16 cellular contexts compared by ENCODE assay signal in genomic region chr4:140090215-140090731, GRCh38.
A peak's percentile ranks its signal among the peaks of the same experiment; 100 is the strongest.
DNase-seq lines count a peak whose midpoint lies in the region; ATAC-seq and TF ChIP-seq lines count a peak whose summit lies in the region.
"Had no signal": no experiment of that assay in that cellular context is flagged by ENCODE, and none has a peak within 500 bp of the region (broad histone marks: within the 10 kb centered on the region; RNA-seq: fewer than 3 reads in every experiment).

No MANE protein-coding gene starts in this region.

- CTCF ChIA-PET in IMR-90 (lab: Yijun Ruan, JAX) = no interaction called here

- TF ChIP-seq POLR2A in IMR-90 (IDR thresholded peaks at IDR 0.05; ENCODE audit: low read depth, low read length) (no peak), lower leg skin (IDR thresholded peaks at IDR 0.05) (no peak)

- H3K4me2 ChIP-seq in IMR-90 (ENCODE audit: low read depth, low read length) (no peak overlapping the region), mesendoderm (ENCODE audit: low read length) (no peak overlapping the region)

- H3K9me3 ChIP-seq in IMR-90 (ENCODE audit: control insufficient read depth, insufficient read depth, low read length) = no peaks in the 10 kb centered on the region
- H3K9me3 ChIP-seq: neutrophil, thyroid gland had no signal

- H3K36me3 ChIP-seq in IMR-90 (ENCODE audit: control insufficient read depth, insufficient read depth, low read length) (no peaks in the 10 kb centered on the region), mesendoderm (ENCODE audit: control insufficient read depth, insufficient read depth, low read length) (no peaks in the 10 kb centered on the region)
- H3K36me3 ChIP-seq: neutrophil, thyroid gland had no signal

- H3K79me1 ChIP-seq in IMR-90 (ENCODE audit: low read depth in 1 of 2, low read length in 2 of 2) (peaks cover 8 to 48% of the 10 kb centered on the region in 2 experiments; a peak in 3 of 4 replicates), mesendoderm (ENCODE audit: low read length) (peaks cover 12% of the 10 kb centered on the region)

- H3K4me3 ChIP-seq in AG10803 (ENCODE audit: low read length) (no peak overlapping the region), IMR-90 (ENCODE audit: insufficient read depth, low read depth, low read length) (no peak overlapping the region), choroid plexus epithelial cell (ENCODE audit: low read depth, low read length) (no peak overlapping the region), mesendoderm (ENCODE audit: low read length) (no peak overlapping the region), lower leg skin (ENCODE audit: low read depth, poor library complexity, severe bottlenecking) (no peak overlapping the region), foreskin fibroblast (ENCODE audit: low read depth in 1 of 2, low read length in 2 of 2) (no peak overlapping the region)
- H3K4me3 ChIP-seq: thyroid gland had no signal

- in situ Hi-C loops in IMR-90 (cut with MboI; ENCODE audit: low sequenced_read_pairs) = no loop called here

- 0 out of 4 replicates have a peak overlapping the region, but pooled peaks of 1 of the 2 experiments have one; percentile 1 for H4K8ac ChIP-seq in IMR-90 (ENCODE audit: low read depth in 2 of 2, low read length in 2 of 2)
- no peak overlapping the region for H4K8ac ChIP-seq in mesendoderm (ENCODE audit: low read depth, low read length)

- H3K4me1 ChIP-seq in IMR-90 (ENCODE audit: control insufficient read depth, insufficient read depth, low read length) = peaks cover 32% of the 10 kb centered on the region
- peaks cover 37% of the 10 kb centered on the region for H3K4me1 ChIP-seq in mesendoderm (ENCODE audit: control insufficient read depth, low read depth, low read length)

- H3K56ac ChIP-seq in IMR-90 (ENCODE audit: extremely low read depth, insufficient read depth, low read length) (no peak overlapping the region), mesendoderm (ENCODE audit: low read length) (no peak overlapping the region)

- H3K27me3 ChIP-seq in IMR-90 (ENCODE audit: control insufficient read depth, insufficient read depth, low read length) = no peaks in the 10 kb centered on the region
- H3K27me3 ChIP-seq in mesendoderm (ENCODE audit: insufficient read depth, low read length, poor library complexity) = no peaks in the 10 kb centered on the region
- H3K27me3 ChIP-seq: neutrophil, thyroid gland had no signal

- H3K9ac ChIP-seq in IMR-90 (ENCODE audit: low read depth, low read length) = no peak overlapping the region
- no peak overlapping the region for H3K9ac ChIP-seq in mesendoderm (ENCODE audit: low read length)

- H2BK120ac ChIP-seq in IMR-90 (ENCODE audit: low read depth, low read length) = peak overlapping the region; percentile 66
- no peak overlapping the region for H2BK120ac ChIP-seq in mesendoderm (ENCODE audit: low read depth, low read length)

- H2AK5ac ChIP-seq in IMR-90 (ENCODE audit: low read depth, low read length) = no peak overlapping the region
- H2AK5ac ChIP-seq in mesendoderm (ENCODE audit: low read length) = peak overlapping the region; percentile 43

- no peak for TF ChIP-seq RAD21 in IMR-90 (IDR thresholded peaks at IDR 0.05; ENCODE audit: low read length)

- H4K5ac ChIP-seq in IMR-90 (ENCODE audit: low read depth, low read length) (no peak overlapping the region; the same call in 1 of the 2 replicates), mesendoderm (ENCODE audit: low read length) (no peak overlapping the region)

- dilution Hi-C loops in IMR-90 (cut with HindIII; ENCODE audit: low sequenced_read_pairs, unreplicated experiment) = no loop called here

- no peak for TF ChIP-seq CTCF in AG10803 (conservative IDR thresholded peaks at IDR 0.05; ENCODE audit: low read length)
- no peak for TF ChIP-seq CTCF in IMR-90 (conservative IDR thresholded peaks at IDR 0.05; ENCODE audit: low read depth, low read length)
- TF ChIP-seq CTCF in choroid plexus epithelial cell (conservative IDR thresholded peaks at IDR 0.05; ENCODE audit: low read depth, low read length) = no peak
- no peak for TF ChIP-seq CTCF in lower leg skin (IDR thresholded peaks at IDR 0.05)
- TF ChIP-seq CTCF in foreskin fibroblast (IDR thresholded peaks at IDR 0.05; ENCODE audit: low read depth, low read length) = no peak

- POLR2A ChIA-PET in IMR-90 (lab: Charles Lee; ENCODE audit: unreplicated experiment) = no interaction called here

- H2BK15ac ChIP-seq in IMR-90 (ENCODE audit: low read depth, low read length) (peak overlapping the region; percentile 29; the same call in 2 of the 3 replicates), mesendoderm (replicated peaks; ENCODE audit: low read depth) (no peak overlapping the region)

- H3K79me2 ChIP-seq in mesendoderm (ENCODE audit: control insufficient read depth, insufficient read depth, low read length) = peaks cover 4% of the 10 kb centered on the region

- DNase-seq in AG10803 (ENCODE audit: low read depth) (peak; percentile 46), IMR-90 (peak; percentile 35), choroid plexus epithelial cell (ENCODE audit: low read depth) (peak; percentile 52), mesendoderm (peak; percentile 89), NOMO-1 treated with dmso at 0.1 percent for 144 hours (lab: John Stamatoyannopoulos, UW; ENCODE audit: unreplicated experiment) (no peak), NCI-H526 treated with DMSO at 0.1 percent for 48 hours (lab: John Stamatoyannopoulos, UW) (no peak), lower leg skin (ENCODE audit: low spot score in 2 of 2) (no peak), foreskin fibroblast (no peak)
- DNase-seq: activated naive CD4-positive, alpha-beta T cell treated with Interleukin-2 at 50 U/mL for 16 hours; DND-41; Kasumi-1; NCI-H187 treated with DMSO at 0.1 percent for 48 hours; NCI-H524 treated with DMSO at 0.1 percent for 48 hours; SIG-M5; thyroid gland had no signal

- no peak overlapping the region for H2AFZ ChIP-seq in IMR-90 (replicated peaks; ENCODE audit: low read length, poor library complexity)

- peak overlapping the region; percentile 58; the same call in 1 of the 2 replicates for H3K14ac ChIP-seq in IMR-90 (replicated peaks; ENCODE audit: low read depth, low read length)

- no TSS peak for BruUV-seq in IMR-90 (replicated peaks; lab: Mats Ljungman, UMichigan)

- H3K9me1 ChIP-seq in IMR-90 (ENCODE audit: insufficient read depth, low read length) = peaks cover 19% of the 10 kb centered on the region

- no peak overlapping the region for H3K27ac ChIP-seq in IMR-90 (ENCODE audit: insufficient read depth, low read length)
- no peak overlapping the region for H3K27ac ChIP-seq in mesendoderm (ENCODE audit: low read depth, low read length)
- H3K27ac ChIP-seq: thyroid gland had no signal

- 60% methylated on average over 1 of the region's 5 CpGs; no CpG with 5 or more reads in 1 of the 2 experiments for WGBS in IMR-90 (ENCODE audit: extremely low coverage in 2 of 2, insufficient read length in 1 of 2), 2 experiments
- WGBS in mesendoderm (ENCODE audit: extremely low coverage, insufficient coverage, low lambda C conversion rate) = no CpG with 5 or more reads among the region's 5 CpGs
- WGBS in lower leg skin, 2 donors = 55 to 59% methylated on average over 5 of the region's 5 CpGs

- H3K4ac ChIP-seq in IMR-90 (ENCODE audit: low read depth, low read length) = peak overlapping the region; percentile 6
- H3K4ac ChIP-seq in mesendoderm (ENCODE audit: low read depth, low read length) = no peak overlapping the region

- H2BK5ac ChIP-seq in IMR-90 (ENCODE audit: low read depth, low read length, poor library complexity, severe bottlenecking) (peak overlapping the region; percentile 27), mesendoderm (ENCODE audit: low read length) (no peak overlapping the region)

- H2AK9ac ChIP-seq in IMR-90 (replicated peaks; ENCODE audit: low read depth, low read length, poor library complexity) = no peak overlapping the region

- H4K91ac ChIP-seq in IMR-90 (ENCODE audit: insufficient read depth, low read depth, low read length) = peak overlapping the region; percentile 43; the same call in 1 of the 2 replicates

- H3K18ac ChIP-seq in IMR-90 (ENCODE audit: low read depth, low read length) (peak overlapping the region; percentile 24; the same call in 1 of the 2 replicates), mesendoderm (ENCODE audit: low read length) (peak overlapping the region; percentile 69)

- 0 out of 2 replicates have a peak overlapping the region, but pooled peaks have one; percentile 52 for H2BK20ac ChIP-seq in IMR-90 (ENCODE audit: low read depth, low read length)

- 0 out of 2 replicates have a peak, but pooled peaks have one; percentile 6 for ATAC-seq in IMR-90 (ENCODE audit: low read depth)

- no peaks in the 10 kb centered on the region for H4K20me1 ChIP-seq in IMR-90 (ENCODE audit: insufficient read depth, low read length)

- no peak overlapping the region for H3K23ac ChIP-seq in IMR-90 (ENCODE audit: low read depth, low read length)
- peak overlapping the region; percentile 60 for H3K23ac ChIP-seq in mesendoderm (ENCODE audit: low read length)

- intact Hi-C loops in IMR-90 (cut with micrococcal nuclease) (loop anchor here (1.0 kb wide), 1 partner anchor 52 kb away; no protein-coding TSS in a partner anchor), lower leg skin (cut with DNase I; ENCODE audit: low total_unique reads) (no loop called here)

TF ChIP-seq in IMR-90, 13 proteins besides CTCF, POLR2A, EP300 and RAD21:
- TF ChIP-seq FOS (IDR thresholded peaks at IDR 0.05; ENCODE audit: low read depth, low read length) = peak; percentile 5; the same call in 1 of the 2 replicates
- no peak for TF ChIP-seq RCOR1 (IDR thresholded peaks at IDR 0.05; ENCODE audit: insufficient replicate concordance, low read length)
- TF ChIP-seq ELK1 (IDR thresholded peaks at IDR 0.05; ENCODE audit: borderline replicate concordance, low read depth, low read length) = no peak

Comparison
In these comparisons a context has a peak if more than half of its experiments do, and no peak if none do; other contexts are left out.
1. DNase-seq: peak in AG10803 (single experiment), IMR-90 (single experiment), choroid plexus epithelial cell (single experiment) and mesendoderm (single experiment); none in NOMO-1 treated with dmso at 0.1 percent for 144 hours (single experiment), NCI-H526 treated with DMSO at 0.1 percent for 48 hours (single experiment), lower leg skin (0 of 2) and foreskin fibroblast (0 of 2).